17 cellular contexts compared by ENCODE assay signal in the genomic region with DNA sequence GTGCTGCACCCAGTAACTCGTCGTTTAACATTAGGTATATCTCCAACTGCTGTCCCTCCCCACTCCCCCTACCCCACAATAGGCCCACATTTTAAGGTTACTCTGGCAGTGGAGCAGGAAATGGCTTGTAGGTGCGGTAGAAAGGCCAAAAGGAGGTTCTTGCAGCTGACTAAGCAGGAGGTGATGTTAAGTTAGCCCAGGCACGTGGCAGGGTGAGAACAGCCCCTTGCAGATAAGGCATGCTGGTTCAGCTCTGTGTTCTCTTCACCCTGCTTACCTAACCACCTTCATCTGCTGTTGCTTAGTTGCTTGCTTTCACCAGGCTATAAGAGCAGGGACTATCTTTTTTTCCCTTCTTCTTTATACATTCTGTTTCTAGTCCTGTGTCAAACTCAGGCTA.
DNase-seq lines count a peak whose midpoint lies in the region; ATAC-seq, FAIRE-seq and TF ChIP-seq lines count a peak whose summit lies in the region.
"Had no signal": no experiment of that assay in that cellular context is flagged by ENCODE, and none has a peak within 500 bp of the region (broad histone marks: within the 10 kb centered on the region; RNA-seq: fewer than 3 reads in every experiment).

No MANE protein-coding gene starts in this region.

- no peak overlapping the region for H3K4ac ChIP-seq in H1 (replicated peaks; ENCODE audit: insufficient read length, low read depth, low read length)

- H3K4me2 ChIP-seq in MM.1S (ENCODE audit: low read depth, low read length) (no peak overlapping the region), H1 (ENCODE audit: insufficient read depth in 1 of 2, low read depth in 2 of 2, low read length in 2 of 2) (no peak overlapping the region), neural progenitor cell (no peak overlapping the region)

- no peaks in the 10 kb centered on the region for H3K79me1 ChIP-seq in H1 (ENCODE audit: low read depth, low read length)

- H3K4me1 ChIP-seq in MM.1S (ENCODE audit: low read length) (peaks cover 5% of the 10 kb centered on the region; the same call in 1 of the 2 replicates), H1 (replicated peaks in 1 of 4; ENCODE audit: control insufficient read depth in 3 of 4, insufficient read depth in 4 of 4, low read length in 3 of 4) (peaks cover 0 to 5% (median under 1%) of the 10 kb centered on the region in 4 experiments; a peak in 3 of 7 replicates), neural progenitor cell (peaks cover 9% of the 10 kb centered on the region)

- H3K4me3 Mint-ChIP-seq in neural progenitor cell = no peak overlapping the region
- H3K4me3 Mint-ChIP-seq: CD4-positive, alpha-beta memory T cell; H9 had no signal

- no peak for TF ChIP-seq POLR2A in H1 (IDR thresholded peaks at IDR 0.05; ENCODE audit: control extremely low read depth in 1 of 2, low read depth in 2 of 2, low read length in 2 of 2)

- no peak overlapping the region; the same call in 1 of the 2 replicates for H2BK15ac ChIP-seq in H1 (ENCODE audit: low read length)

- WGBS in H1 (ENCODE audit: extremely low coverage in 1 of 2, insufficient coverage in 1 of 2, insufficient read length in 1 of 2, insufficient replicate concordance in 2 of 2, low coverage in 1 of 2, low lambda C conversion rate in 2 of 2, missing lambda C conversion rate in 1 of 2), 2 experiments = 86% methylated on average over 4 of the region's 4 CpGs; no CpG with 5 or more reads in 1 of the 2 experiments

- no peak overlapping the region for H2AFZ ChIP-seq in MM.1S (ENCODE audit: low read length)
- H2AFZ ChIP-seq in H1 (ENCODE audit: low read length) = no peak overlapping the region
- peak overlapping the region; percentile 54 for H2AFZ ChIP-seq in neural progenitor cell (replicated peaks)

- no peak for FAIRE-seq in H1 (lab: Jason Lieb, UNC)
- FAIRE-seq: G401.6, GM12892, GM19239 had no signal

- ATAC-seq in GM19467 (IDR thresholded peaks at IDR 0.05; ENCODE audit: unreplicated experiment) = no peak
- ATAC-seq: HCT116 had no signal

- no peaks in the 10 kb centered on the region for H3K36me3 ChIP-seq in MM.1S (replicated peaks; ENCODE audit: insufficient read depth, low read length)
- no peaks in the 10 kb centered on the region for H3K36me3 ChIP-seq in H1 (ENCODE audit: control insufficient read depth in 2 of 4, insufficient read depth in 4 of 4, low read length in 3 of 4)
- H3K36me3 ChIP-seq in neural progenitor cell = no peaks in the 10 kb centered on the region

- peak overlapping the region; percentile 5; the same call in 1 of the 2 replicates for H2BK12ac ChIP-seq in H1 (ENCODE audit: low read depth, low read length)

- peaks cover 42% of the 10 kb centered on the region for H3K4me1 Mint-ChIP-seq in neural progenitor cell
- H3K4me1 Mint-ChIP-seq: CD4-positive, alpha-beta memory T cell had no signal

- H2BK120ac ChIP-seq in H1 (replicated peaks; ENCODE audit: low read depth, low read length) = no peak overlapping the region

- no peak overlapping the region for H2BK20ac ChIP-seq in H1 (ENCODE audit: low read length)

- TF ChIP-seq RAD21 in H1 (IDR thresholded peaks at IDR 0.05 in 1 of 2, conservative IDR thresholded peaks at IDR 0.05 in 1 of 2; ENCODE audit: low read depth in 2 of 2, low read length in 2 of 2) = no peak

- H3K9me3 Mint-ChIP-seq in neural progenitor cell = no peaks in the 10 kb centered on the region
- H3K9me3 Mint-ChIP-seq: H9 had no signal

- POLR2A ChIA-PET in H1 (lab: Charles Lee; ENCODE audit: partially characterized antibody) = interaction anchor here (1.1 kb wide), 1 partner anchor 10 kb away, joined by 3 read pairs; no protein-coding TSS in a partner anchor

- H3K4me3 ChIP-seq in MM.1S (ENCODE audit: low read length) = no peak overlapping the region
- H3K4me3 ChIP-seq in H1 (ENCODE audit: extremely low read depth in 1 of 4, insufficient read depth in 2 of 4, low read depth in 3 of 4, low read length in 4 of 4) = no peak overlapping the region
- no peak overlapping the region for H3K4me3 ChIP-seq in neural progenitor cell

- no peaks in the 10 kb centered on the region for H3K9me2 ChIP-seq in MM.1S (replicated peaks; ENCODE audit: insufficient read depth, low read length)

- H3K14ac ChIP-seq in H1 (ENCODE audit: insufficient read length) = no peak overlapping the region

- CTCF ChIA-PET in H1 (lab: Charles Lee; ENCODE audit: partially characterized antibody) = interaction anchor here (1.0 kb wide), 1 partner anchor 16 kb away, joined by 3 read pairs; no protein-coding TSS in a partner anchor

- no peak overlapping the region for H4K91ac ChIP-seq in H1 (replicated peaks; ENCODE audit: insufficient read length, low read length)

- no peak overlapping the region for H3K56ac ChIP-seq in H1 (replicated peaks; ENCODE audit: insufficient read length, low read depth, low read length)

- peaks cover 3% of the 10 kb centered on the region for H3K36me3 Mint-ChIP-seq in neural progenitor cell
- H3K36me3 Mint-ChIP-seq: CD4-positive, alpha-beta memory T cell had no signal

- H2BK5ac ChIP-seq in H1 (ENCODE audit: low read depth, low read length) = no peak overlapping the region

- TF ChIP-seq EP300 in H1 (IDR thresholded peaks at IDR 0.05; ENCODE audit: borderline replicate concordance in 1 of 2, low read depth in 2 of 2, low read length in 2 of 2) = no peak

- peak; percentile 55 for DNase-seq in MM.1S
- DNase-seq in H1 (ENCODE audit: low read depth in 1 of 2, low spot score in 2 of 2) = no peak
- DNase-seq in neural progenitor cell (ENCODE audit: low spot score) = no peak
- DNase-seq in activated T-cell treated with anti-CD3 and anti-CD28 coated beads, Interleukin-2, amount 50 U/mL, for 48 hours = no peak
- no peak for DNase-seq in SKM-1 treated with dmso at 0.1 percent for 144 hours (lab: John Stamatoyannopoulos, UW; ENCODE audit: unreplicated experiment)
- DNase-seq: Calu3; CD4-positive, alpha-beta memory T cell; COR-L47; DMS53; DMS79 treated with DMSO at 0.1 percent for 48 hours; GOT3; H9 had no signal

- no peaks in the 10 kb centered on the region for H3K9me3 ChIP-seq in MM.1S (replicated peaks; ENCODE audit: insufficient read depth, low read length)
- H3K9me3 ChIP-seq in H1 (ENCODE audit: insufficient read depth in 2 of 2, low read depth in 1 of 2, low read length in 1 of 2) = no peaks in the 10 kb centered on the region
- no peaks in the 10 kb centered on the region for H3K9me3 ChIP-seq in neural progenitor cell (ENCODE audit: low read depth)

- H4K5ac ChIP-seq in H1 (ENCODE audit: insufficient read length, low read depth, low read length) = no peak overlapping the region

- H4K8ac ChIP-seq in H1 (ENCODE audit: extremely low read depth, insufficient read depth, low read length) = no peak overlapping the region

- no peak overlapping the region for H3K9ac ChIP-seq in MM.1S (ENCODE audit: low read length)
- H3K9ac ChIP-seq in H1 (replicated peaks in 1 of 4; ENCODE audit: extremely low read depth in 1 of 4, low read depth in 3 of 4, low read length in 3 of 4) = no peak overlapping the region
- no peak overlapping the region for H3K9ac ChIP-seq in neural progenitor cell

- H3K27me3 ChIP-seq in MM.1S (replicated peaks; ENCODE audit: insufficient read depth, low read length) = no peaks in the 10 kb centered on the region
- no peaks in the 10 kb centered on the region; a peak in 1 of 7 replicates for H3K27me3 ChIP-seq in H1 (replicated peaks in 1 of 4; ENCODE audit: control insufficient read depth in 3 of 4, extremely low read depth in 1 of 4, insufficient read depth in 3 of 4, low read length in 3 of 4)
- H3K27me3 ChIP-seq in neural progenitor cell = no peaks in the 10 kb centered on the region

- H3K23me2 ChIP-seq in H1 (ENCODE audit: low read depth, low read length) = no peaks in the 10 kb centered on the region

- H2AK5ac ChIP-seq in H1 (ENCODE audit: low read depth, low read length) = no peak overlapping the region

- no peak overlapping the region for H3K27ac Mint-ChIP-seq in neural progenitor cell
- H3K27ac Mint-ChIP-seq: CD4-positive, alpha-beta memory T cell; H9 had no signal

- H3K23ac ChIP-seq in H1 (ENCODE audit: insufficient read length) = no peak overlapping the region

- no peaks in the 10 kb centered on the region for H3K27me3 Mint-ChIP-seq in neural progenitor cell (ENCODE audit: insufficient read depth, low read depth)
- H3K27me3 Mint-ChIP-seq: CD4-positive, alpha-beta memory T cell had no signal

- H3K79me2 ChIP-seq in MM.1S (ENCODE audit: low read length) (no peaks in the 10 kb centered on the region), H1 (ENCODE audit: control insufficient read depth in 1 of 2, insufficient read depth in 2 of 2, low read length in 2 of 2) (no peaks in the 10 kb centered on the region), neural progenitor cell (ENCODE audit: low read depth) (no peaks in the 10 kb centered on the region)

- TF ChIP-seq CTCF in MM.1S (IDR thresholded peaks at IDR 0.05; ENCODE audit: low read length) (no peak), H1 (IDR thresholded peaks at IDR 0.05; ENCODE audit: control extremely low read depth in 1 of 3, insufficient read depth in 1 of 3, low read depth in 1 of 3, low read length in 3 of 3) (no peak), neural progenitor cell (IDR thresholded peaks at IDR 0.05) (no peak)

- H3F3A ChIP-seq in MM.1S (ENCODE audit: insufficient read depth, low read length) (no peaks in the 10 kb centered on the region), neural progenitor cell (ENCODE audit: low read depth) (no peaks in the 10 kb centered on the region)

- H3K18ac ChIP-seq in H1 (ENCODE audit: extremely low read depth, low read length) = no peak overlapping the region

- H4K20me1 ChIP-seq in MM.1S (ENCODE audit: insufficient read depth, low read length) = no peaks in the 10 kb centered on the region
- no peaks in the 10 kb centered on the region for H4K20me1 ChIP-seq in H1 (replicated peaks in 1 of 2; ENCODE audit: control insufficient read depth in 1 of 2, insufficient read depth in 2 of 2, low read length in 2 of 2)
- H4K20me1 ChIP-seq in neural progenitor cell (ENCODE audit: low read depth) = no peaks in the 10 kb centered on the region

- H3K27ac ChIP-seq in MM.1S (ENCODE audit: low read length) (no peak overlapping the region), H1 (ENCODE audit: low read depth, low read length) (no peak overlapping the region), neural progenitor cell (no peak overlapping the region)

TF ChIP-seq in H1, 55 proteins besides CTCF, POLR2A, EP300 and RAD21:
- TF ChIP-seq SUZ12 (IDR thresholded peaks at IDR 0.05; ENCODE audit: low read length) (no peak), PHF8 (conservative IDR thresholded peaks at IDR 0.05; ENCODE audit: low read depth, low read length) (no peak), SP4 (IDR thresholded peaks at IDR 0.05; ENCODE audit: low read length) (no peak)
- TF ChIP-seq, protein P1, sequence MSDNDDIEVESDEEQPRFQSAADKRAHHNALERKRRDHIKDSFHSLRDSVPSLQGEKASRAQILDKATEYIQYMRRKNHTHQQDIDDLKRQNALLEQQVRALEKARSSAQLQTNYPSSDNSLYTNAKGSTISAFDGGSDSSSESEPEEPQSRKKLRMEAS (IDR thresholded peaks at IDR 0.05) = no peak
